Comparison of ENCODE assay signal across 8 cellular contexts in the genomic region with DNA sequence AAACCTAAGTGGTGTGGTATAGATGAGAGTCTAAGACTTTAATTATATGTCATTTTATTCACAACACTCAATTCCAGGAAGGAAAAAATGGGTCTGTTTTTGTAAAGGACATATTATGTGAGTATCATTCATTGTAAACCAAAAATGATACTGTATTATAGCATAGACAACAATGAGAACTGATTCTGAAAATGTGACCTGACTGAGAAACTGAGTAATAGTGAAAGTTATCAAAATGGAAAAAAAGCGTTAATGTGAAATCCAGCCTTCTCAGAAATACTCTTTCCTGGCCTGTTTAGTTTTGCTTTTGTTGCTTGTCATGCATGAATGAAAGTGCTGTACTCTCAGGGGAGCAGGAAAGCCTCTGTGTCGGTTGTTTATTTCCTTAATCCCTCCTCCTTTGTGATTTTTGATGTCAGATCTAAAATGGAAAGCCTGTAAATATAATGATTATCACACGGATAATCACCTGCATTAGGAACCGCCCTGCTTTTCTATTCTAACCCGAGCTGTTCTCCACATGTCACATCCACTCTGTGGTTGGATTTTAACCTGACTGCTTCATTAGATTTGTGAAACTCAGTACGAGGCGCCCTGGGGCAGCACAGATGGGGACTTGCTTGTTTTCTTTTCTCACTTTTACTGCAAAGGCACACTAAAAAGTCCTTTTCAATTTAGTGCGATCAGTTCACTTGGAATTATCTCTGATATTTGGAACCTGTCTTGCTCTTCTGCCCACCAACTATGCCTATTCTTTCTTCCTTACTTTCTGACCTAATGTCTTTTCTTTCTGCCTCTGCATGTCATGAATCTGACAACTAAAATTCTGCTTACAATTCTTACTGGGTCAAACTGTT.
DNase-seq lines count a peak whose midpoint lies in the region; ATAC-seq and TF ChIP-seq lines count a peak whose summit lies in the region.

No MANE protein-coding gene starts in this region.

- no peak overlapping the region for H2BK120ac ChIP-seq in trophoblast cell (ENCODE audit: insufficient read depth, low read length, poor library complexity)

- H3K79me2 ChIP-seq in hepatocyte (no peaks in the 10 kb centered on the region), trophoblast cell (ENCODE audit: control insufficient read depth, insufficient read depth, low read length, poor library complexity) (no peaks in the 10 kb centered on the region)

- no peaks in the 10 kb centered on the region for H4K20me1 ChIP-seq in hepatocyte (ENCODE audit: insufficient read depth, poor library complexity, severe bottlenecking)

- no peak overlapping the region for H4K8ac ChIP-seq in trophoblast cell (ENCODE audit: low read depth, low read length)

- H3K4me2 ChIP-seq in hepatocyte: peak overlapping the region; percentile 59
- no peak overlapping the region for H3K4me2 ChIP-seq in trophoblast cell (ENCODE audit: low read length)

- H2BK12ac ChIP-seq in trophoblast cell (ENCODE audit: low read length): no peak overlapping the region

- DNase-seq in NCI-H2171 (lab: John Stamatoyannopoulos, UW) (peak; percentile 74), hepatocyte (ENCODE audit: low spot score) (no peak), trophoblast cell (no peak), SHP77 treated with DMSO at 0.1 percent for 48 hours (lab: John Stamatoyannopoulos, UW) (no peak)
- peak; percentile 31 for DNase-seq in activated T-helper 9 cell treated with anti-CD3 and anti-CD28 coated beads, Interleukin-2, amount 50 U/mL, for 16 hours (ENCODE audit: low read depth)
- peak; percentile 52 for DNase-seq in stimulated activated CD4-positive, alpha-beta T cell treated with anti-CD3 and anti-CD28 coated beads, Interleukin-1b, Interleukin-23, amount 100 ng/mL, for 48 hours

- H4K91ac ChIP-seq in trophoblast cell (ENCODE audit: low read depth, low read length): no peak overlapping the region

- H3K27me3 ChIP-seq in hepatocyte (no peaks in the 10 kb centered on the region), trophoblast cell (ENCODE audit: insufficient read depth, low read length) (no peaks in the 10 kb centered on the region)

- TF ChIP-seq CTCF in hepatocyte (IDR thresholded peaks at IDR 0.05; ENCODE audit: poor library complexity): no peak

- 29% methylated on average over 8 of the region's 8 CpGs for WGBS in hepatocyte (ENCODE audit: low lambda C conversion rate, missing lambda C conversion rate)
- no CpG with 5 or more reads among the region's 8 CpGs for WGBS in trophoblast cell (ENCODE audit: extremely low coverage, insufficient coverage, insufficient read length)

- H3K27ac ChIP-seq in hepatocyte (peak overlapping the region; percentile 41), trophoblast cell (ENCODE audit: low read depth, low read length) (no peak overlapping the region)

- no peak overlapping the region for H3K18ac ChIP-seq in trophoblast cell (ENCODE audit: low read length)

- H2BK5ac ChIP-seq in trophoblast cell (ENCODE audit: low read depth, low read length, poor library complexity): no peak overlapping the region

- no peak overlapping the region for H3K4ac ChIP-seq in trophoblast cell (ENCODE audit: low read depth, low read length)

- H3K9me3 ChIP-seq in hepatocyte (ENCODE audit: low read depth) (no peaks in the 10 kb centered on the region), trophoblast cell (ENCODE audit: insufficient read depth, low read depth, low read length) (no peaks in the 10 kb centered on the region)

- H4K12ac ChIP-seq in trophoblast cell (ENCODE audit: low read depth, low read length): no peak overlapping the region

- H3K9ac ChIP-seq in trophoblast cell (ENCODE audit: low read length): no peak overlapping the region

- H2AK5ac ChIP-seq in trophoblast cell (ENCODE audit: low read length): no peak overlapping the region

- ATAC-seq in GM18858 (IDR thresholded peaks at IDR 0.05; ENCODE audit: unreplicated experiment) (peak; percentile 74), HG02852 (IDR thresholded peaks at IDR 0.05; ENCODE audit: unreplicated experiment) (peak; percentile 72)

- H3K36me3 ChIP-seq in hepatocyte (replicated peaks; ENCODE audit: insufficient read depth, low read depth): no peaks in the 10 kb centered on the region
- H3K36me3 ChIP-seq in trophoblast cell (ENCODE audit: control insufficient read depth in 1 of 2, insufficient read depth in 2 of 2, low read length in 2 of 2): peaks cover 0 to 2% of the 10 kb centered on the region in 2 experiments

- H2AFZ ChIP-seq in hepatocyte (peak overlapping the region; percentile 13), trophoblast cell (ENCODE audit: insufficient read depth, low read length, poor library complexity) (no peak overlapping the region)

- H3K4me1 ChIP-seq in hepatocyte (ENCODE audit: insufficient read depth): peaks cover 28% of the 10 kb centered on the region
- no peaks in the 10 kb centered on the region for H3K4me1 ChIP-seq in trophoblast cell (ENCODE audit: control insufficient read depth in 1 of 2, insufficient read depth in 2 of 2, low read length in 2 of 2)

- H3K79me1 ChIP-seq in trophoblast cell (ENCODE audit: low read length): no peaks in the 10 kb centered on the region

- H3K23ac ChIP-seq in trophoblast cell (ENCODE audit: low read length): no peak overlapping the region

- H3K14ac ChIP-seq in trophoblast cell (ENCODE audit: low read length): no peak overlapping the region

- H3K4me3 ChIP-seq in hepatocyte (peak overlapping the region; percentile 13), trophoblast cell (ENCODE audit: low read depth, low read length) (no peak overlapping the region)

- H3K9me2 ChIP-seq in hepatocyte (replicated peaks; ENCODE audit: insufficient read depth): no peaks in the 10 kb centered on the region

Comparison
In these comparisons a context has a peak if more than half of its experiments do, and no peak if none do; other contexts are left out.
1. DNase-seq: peak in NCI-H2171 (single experiment), activated T-helper 9 cell treated with anti-CD3 and anti-CD28 coated beads, Interleukin-2, amount 50 U/mL, for 16 hours (single experiment) and stimulated activated CD4-positive, alpha-beta T cell treated with anti-CD3 and anti-CD28 coated beads, Interleukin-1b, Interleukin-23, amount 100 ng/mL, for 48 hours (single experiment); none in hepatocyte (single experiment), trophoblast cell (0 of 2) and SHP77 treated with DMSO at 0.1 percent for 48 hours (single experiment).